Comparison of ENCODE assay signal across 9 cellular contexts in genomic region chr3:45881031-45882022, GRCh38. TPM values are rescaled to one million over a fixed set of nuclear protein-coding genes. Genes with fewer than 3 reads are reported as not detected.
DNase-seq lines count a peak whose midpoint lies in the region; ATAC-seq and TF ChIP-seq lines count a peak whose summit lies in the region.
"Had no signal": no experiment of that assay in that cellular context is flagged by ENCODE, and none has a peak within 500 bp of the region (broad histone marks: within the 10 kb centered on the region; RNA-seq: fewer than 3 reads in every experiment).

No MANE protein-coding gene starts in this region.

- H3K9me3 ChIP-seq in RWPE2 (ENCODE audit: severe bottlenecking) (no peaks in the 10 kb centered on the region), ascending aorta (no peaks in the 10 kb centered on the region)
- H3K9me3 ChIP-seq: vagina had no signal

- peak; percentile 69 for ATAC-seq in GM19452 (IDR thresholded peaks at IDR 0.05; ENCODE audit: unreplicated experiment)
- peak; percentile 80 for ATAC-seq in RWPE2 (ENCODE audit: low read depth)
- no peak for ATAC-seq in HG03135 (IDR thresholded peaks at IDR 0.05; ENCODE audit: unreplicated experiment)

- H3K27ac ChIP-seq in RWPE2 (ENCODE audit: poor library complexity, severe bottlenecking) = no peak overlapping the region
- H3K27ac ChIP-seq in ascending aorta = no peak overlapping the region
- H3K27ac ChIP-seq: vagina had no signal

- H3K4me3 ChIP-seq in RWPE2 (ENCODE audit: severe bottlenecking) (no peak overlapping the region), ascending aorta (no peak overlapping the region)
- H3K4me3 ChIP-seq: vagina had no signal

- intact Hi-C loops in ascending aorta (cut with DNase I) = no loop called here

- H3K36me3 ChIP-seq in RWPE2 (ENCODE audit: low read depth) (no peaks in the 10 kb centered on the region), ascending aorta (no peaks in the 10 kb centered on the region)
- H3K36me3 ChIP-seq: vagina had no signal

- H3K27me3 ChIP-seq in RWPE2 (ENCODE audit: insufficient read depth, poor library complexity, severe bottlenecking) = no peaks in the 10 kb centered on the region
- H3K27me3 ChIP-seq in ascending aorta = no peaks in the 10 kb centered on the region
- H3K27me3 ChIP-seq: vagina had no signal

- no peaks in the 10 kb centered on the region for H3K4me1 ChIP-seq in RWPE2 (ENCODE audit: insufficient read depth, poor library complexity, severe bottlenecking)
- H3K4me1 ChIP-seq in ascending aorta = no peaks in the 10 kb centered on the region

- DNase-seq in RWPE2 (ENCODE audit: low spot score) (no peak), astrocyte of the hippocampus (ENCODE audit: low read depth, low spot score) (peak; percentile 5), ascending aorta (ENCODE audit: low spot score in 2 of 2) (no peak), amniotic stem cell (lab: John Stamatoyannopoulos, UW) (no peak), NCI-H446 treated with DMSO at 0.1 percent for 48 hours (lab: John Stamatoyannopoulos, UW) (no peak)
- peak; percentile 9 to 30 for DNase-seq in stimulated activated CD4-positive, alpha-beta T cell treated with anti-CD3 and anti-CD28 coated beads, Interleukin-4, amount 100 ng/mL, for 4 hours

- TF ChIP-seq CTCF in RWPE2 (IDR thresholded peaks at IDR 0.05; ENCODE audit: poor library complexity, severe bottlenecking) (no peak), ascending aorta (IDR thresholded peaks at IDR 0.05) (no peak)

RNA-seq across cellular contexts. Expression of gene CCR9, which starts 5.0 kb away (rescaled TPM):
- not detected for total RNA-seq in ascending aorta
- total RNA-seq: vagina had no signal

RNA-seq across cellular contexts. Expression of gene LZTFL1, which starts 39.4 kb away (rescaled TPM):
- total RNA-seq in ascending aorta = 6.7 TPM

Comparison
In these comparisons a context has a peak if more than half of its experiments do, and no peak if none do; other contexts are left out.
1. DNase-seq: peak in astrocyte of the hippocampus (single experiment) and stimulated activated CD4-positive, alpha-beta T cell treated with anti-CD3 and anti-CD28 coated beads, Interleukin-4, amount 100 ng/mL, for 4 hours (2 of 2); none in RWPE2 (single experiment), ascending aorta (0 of 2), amniotic stem cell (single experiment) and NCI-H446 treated with DMSO at 0.1 percent for 48 hours (single experiment).